ENCODE assay signal across 8 cellular contexts in genomic region chr2:207258191-207258991, GRCh38.
A peak's percentile ranks its signal among the peaks of the same experiment; 100 is the strongest.
DNase-seq lines count a peak whose midpoint lies in the region; ATAC-seq lines count a peak whose summit lies in the region.

No MANE protein-coding gene starts in this region.

- no peak for ATAC-seq in GM19328 (IDR thresholded peaks at IDR 0.05; ENCODE audit: unreplicated experiment)

- H3K27me3 ChIP-seq in muscle layer of duodenum (ENCODE audit: low read depth, low read length) = no peaks in the 10 kb centered on the region

- DNase-seq in GDM1 (lab: John Stamatoyannopoulos, UW) (peak; percentile 11), NCI-H2196 treated with DMSO at 0.1 percent for 48 hours (lab: John Stamatoyannopoulos, UW; ENCODE audit: unreplicated experiment) (peak; percentile 57), dedifferentiated amniotic fluid mesenchymal stem cell (ENCODE audit: extremely low spot score) (peak; percentile 98), activated T-cell treated with anti-CD3 and anti-CD28 coated beads for 4 hours (no peak), NCI-H1048 (lab: John Stamatoyannopoulos, UW) (no peak), T-helper 9 cell (no peak)

- no peak overlapping the region for H3K4me3 ChIP-seq in muscle layer of duodenum (ENCODE audit: low read depth in 1 of 2, low read length in 2 of 2)

- peaks cover 18 to 27% of the 10 kb centered on the region in 2 donors for H3K4me1 ChIP-seq in muscle layer of duodenum (ENCODE audit: control insufficient read depth in 1 of 2, insufficient read depth in 2 of 2, low read length in 2 of 2)

- H3K9me3 ChIP-seq in muscle layer of duodenum (ENCODE audit: control insufficient read depth in 1 of 2, low read length in 2 of 2) = no peaks in the 10 kb centered on the region

- peak overlapping the region; percentile 82 for H3K27ac ChIP-seq in muscle layer of duodenum (ENCODE audit: low read length)

- no peaks in the 10 kb centered on the region for H3K36me3 ChIP-seq in muscle layer of duodenum (ENCODE audit: control insufficient read depth in 1 of 2, insufficient read depth in 2 of 2, low read length in 2 of 2)

Comparison
In these comparisons a context has a peak if more than half of its experiments do, and no peak if none do; other contexts are left out.
1. DNase-seq: peak in GDM1 (single experiment), NCI-H2196 treated with DMSO at 0.1 percent for 48 hours (single experiment) and dedifferentiated amniotic fluid mesenchymal stem cell (single experiment); none in activated T-cell treated with anti-CD3 and anti-CD28 coated beads for 4 hours (single experiment), NCI-H1048 (single experiment) and T-helper 9 cell (single experiment).